Comparison of ENCODE assay signal across 1 cellular context in genomic region chr12:46676797-46677520, GRCh38.
TF ChIP-seq lines count a peak whose summit lies in the region.

No MANE protein-coding gene starts in this region.

TF ChIP-seq in HEK293, 187 proteins besides CTCF, POLR2A, EP300 and RAD21 (continued from another document):
- TF ChIP-seq, protein P1, sequence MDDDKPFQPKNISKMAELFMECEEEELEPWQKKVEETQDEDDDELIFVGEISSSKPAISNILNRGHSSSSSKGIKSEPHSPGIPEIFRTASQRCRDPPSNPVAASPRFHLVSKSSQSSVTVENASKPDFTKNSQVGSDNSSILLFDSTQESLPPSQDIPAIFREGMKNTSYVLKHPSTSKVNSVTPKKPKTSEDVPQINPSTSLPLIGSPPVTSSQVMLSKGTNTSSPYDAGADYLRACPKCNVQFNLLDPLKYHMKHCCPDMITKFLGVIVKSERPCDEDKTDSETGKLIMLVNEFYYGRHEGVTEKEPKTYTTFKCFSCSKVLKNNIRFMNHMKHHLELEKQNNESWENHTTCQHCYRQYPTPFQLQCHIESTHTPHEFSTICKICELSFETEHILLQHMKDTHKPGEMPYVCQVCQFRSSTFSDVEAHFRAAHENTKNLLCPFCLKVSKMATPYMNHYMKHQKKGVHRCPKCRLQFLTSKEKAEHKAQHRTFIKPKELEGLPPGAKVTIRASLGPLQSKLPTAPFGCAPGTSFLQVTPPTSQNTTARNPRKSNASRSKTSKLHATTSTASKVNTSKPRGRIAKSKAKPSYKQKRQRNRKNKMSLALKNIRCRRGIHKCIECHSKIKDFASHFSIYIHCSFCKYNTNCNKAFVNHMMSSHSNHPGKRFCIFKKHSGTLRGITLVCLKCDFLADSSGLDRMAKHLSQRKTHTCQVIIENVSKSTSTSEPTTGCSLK (tag by site-specific recombination; IDR thresholded peaks at IDR 0.05): no peak
- TF ChIP-seq ZNF311 (tag by site-specific recombination; IDR thresholded peaks at IDR 0.05; ENCODE audit: borderline replicate concordance) (no peak), ZBTB17 (tag by site-specific recombination; IDR thresholded peaks at IDR 0.05) (no peak), ZNF155 (tag by site-specific recombination; IDR thresholded peaks at IDR 0.05) (no peak), YY1 (tag by site-specific recombination; IDR thresholded peaks at IDR 0.05) (no peak)
- TF ChIP-seq, protein P2, sequence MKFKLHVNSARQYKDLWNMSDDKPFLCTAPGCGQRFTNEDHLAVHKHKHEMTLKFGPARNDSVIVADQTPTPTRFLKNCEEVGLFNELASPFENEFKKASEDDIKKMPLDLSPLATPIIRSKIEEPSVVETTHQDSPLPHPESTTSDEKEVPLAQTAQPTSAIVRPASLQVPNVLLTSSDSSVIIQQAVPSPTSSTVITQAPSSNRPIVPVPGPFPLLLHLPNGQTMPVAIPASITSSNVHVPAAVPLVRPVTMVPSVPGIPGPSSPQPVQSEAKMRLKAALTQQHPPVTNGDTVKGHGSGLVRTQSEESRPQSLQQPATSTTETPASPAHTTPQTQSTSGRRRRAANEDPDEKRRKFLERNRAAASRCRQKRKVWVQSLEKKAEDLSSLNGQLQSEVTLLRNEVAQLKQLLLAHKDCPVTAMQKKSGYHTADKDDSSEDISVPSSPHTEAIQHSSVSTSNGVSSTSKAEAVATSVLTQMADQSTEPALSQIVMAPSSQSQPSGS (tag by site-specific recombination; IDR thresholded peaks at IDR 0.05; ENCODE audit: low read depth): 0 out of 2 replicates have a peak, but pooled peaks have one; percentile 9
